ENCODE assay signal across 10 cellular contexts in genomic region chr15:64574220-64574994, GRCh38.
DNase-seq lines count a peak whose midpoint lies in the region; FAIRE-seq and TF ChIP-seq lines count a peak whose summit lies in the region.
"Had no signal": no experiment of that assay in that cellular context is flagged by ENCODE, and none has a peak within 500 bp of the region (broad histone marks: within the 10 kb centered on the region; RNA-seq: fewer than 3 reads in every experiment).

No MANE protein-coding gene starts in this region.

- TF ChIP-seq CTCF in D721Med (IDR thresholded peaks at IDR 0.05; ENCODE audit: insufficient read depth, missing control alignments) (no peak), neural progenitor cell (IDR thresholded peaks at IDR 0.05) (no peak)

- no peak overlapping the region for H3K4me3 ChIP-seq in neural progenitor cell

- peaks cover 17% of the 10 kb centered on the region for H3K36me3 Mint-ChIP-seq in neural progenitor cell

- no peak overlapping the region for H3K4me2 ChIP-seq in neural progenitor cell

- peak overlapping the region; percentile 52 for H3K27ac Mint-ChIP-seq in neural progenitor cell

- peak; percentile 34 for DNase-seq in D721Med (ENCODE audit: insufficient read length, low spot score)
- DNase-seq in NCI-H82 treated with DMSO at 0.1 percent for 48 hours (lab: John Stamatoyannopoulos, UW; ENCODE audit: unreplicated experiment): peak; percentile 67
- peak; percentile 16 for DNase-seq in dedifferentiated amniotic fluid mesenchymal stem cell (ENCODE audit: extremely low spot score)
- no peak for DNase-seq in neural progenitor cell (ENCODE audit: low spot score)
- DNase-seq in OCI-M2 (lab: John Stamatoyannopoulos, UW; ENCODE audit: unreplicated experiment): no peak
- DNase-seq in NCI-H1092 (lab: John Stamatoyannopoulos, UW): no peak
- no peak for DNase-seq in inferior parietal cortex (ENCODE audit: extremely low spot score)
- no peak for DNase-seq in caudate nucleus (lab: John Stamatoyannopoulos, UW)
- DNase-seq: activated CD8-positive, alpha-beta memory T cell treated with anti-CD3 and anti-CD28 coated beads, Interleukin-2, amount 50 U/mL, for 4 hours had no signal

- H4K20me1 ChIP-seq in neural progenitor cell (ENCODE audit: low read depth): peaks cover 23% of the 10 kb centered on the region

- H3K4me1 ChIP-seq in neural progenitor cell: peaks cover 5% of the 10 kb centered on the region

- H3K9ac ChIP-seq in neural progenitor cell: no peak overlapping the region

- FAIRE-seq in D721Med (lab: Jason Lieb, UNC): no peak
- FAIRE-seq: H1 had no signal

- no peak overlapping the region for H2AFZ ChIP-seq in neural progenitor cell (replicated peaks)

- H3F3A ChIP-seq in neural progenitor cell (ENCODE audit: low read depth): peaks cover 25% of the 10 kb centered on the region

- H3K36me3 ChIP-seq in neural progenitor cell: no peaks in the 10 kb centered on the region

- H3K79me2 ChIP-seq in neural progenitor cell (ENCODE audit: low read depth): peaks cover 90% of the 10 kb centered on the region

- H3K9me3 Mint-ChIP-seq in neural progenitor cell: peaks cover 6% of the 10 kb centered on the region

- H3K4me1 Mint-ChIP-seq in neural progenitor cell: peaks cover 16% of the 10 kb centered on the region

- H3K9me3 ChIP-seq in neural progenitor cell (ENCODE audit: low read depth): no peaks in the 10 kb centered on the region

- H3K27ac ChIP-seq in neural progenitor cell: peak overlapping the region; percentile 50
- H3K27ac ChIP-seq in caudate nucleus (ENCODE audit: low read depth, low read length): no peak overlapping the region

- no peaks in the 10 kb centered on the region for H3K27me3 ChIP-seq in neural progenitor cell

- H3K27me3 Mint-ChIP-seq in neural progenitor cell (ENCODE audit: insufficient read depth, low read depth): peaks cover under 1% of the 10 kb centered on the region

- no peak overlapping the region for H3K4me3 Mint-ChIP-seq in neural progenitor cell

Comparison
In these comparisons a context has a peak if more than half of its experiments do, and no peak if none do; other contexts are left out.
1. DNase-seq: peak in D721Med (single experiment), NCI-H82 treated with DMSO at 0.1 percent for 48 hours (single experiment) and dedifferentiated amniotic fluid mesenchymal stem cell (single experiment); none in neural progenitor cell (single experiment), OCI-M2 (single experiment), NCI-H1092 (single experiment), inferior parietal cortex (single experiment) and caudate nucleus (0 of 61).